Comparison of ENCODE assay signal across 8 cellular contexts in genomic region chr6:53547815-53548496, GRCh38. TPM values are rescaled to one million over a fixed set of nuclear protein-coding genes. Genes with fewer than 3 reads are reported as not detected.
DNase-seq lines count a peak whose midpoint lies in the region; ATAC-seq, FAIRE-seq and TF ChIP-seq lines count a peak whose summit lies in the region.

No MANE protein-coding gene starts in this region.

- H3K4me2 ChIP-seq in Loucy (ENCODE audit: low read depth, low read length, poor library complexity, severe bottlenecking), result peak overlapping the region; percentile 99
- H3K4me2 ChIP-seq in neural cell (ENCODE audit: low read length), result peak overlapping the region; percentile 69

- H2AFZ ChIP-seq in Loucy (ENCODE audit: low read length) (peak overlapping the region; percentile 79), neural cell (ENCODE audit: low read depth, low read length) (peak overlapping the region; percentile 52)

- TF ChIP-seq POLR2A in H54 (IDR thresholded peaks at IDR 0.05; ENCODE audit: low read depth, low read length), result peak; percentile 65

- H3K4me3 ChIP-seq in Loucy (ENCODE audit: low read length, poor library complexity, severe bottlenecking) (peak overlapping the region; percentile 73), RWPE2 (ENCODE audit: severe bottlenecking) (peak overlapping the region; percentile 61), fibroblast of villous mesenchyme (ENCODE audit: low read depth, low read length) (peak overlapping the region; percentile 83), neural cell (ENCODE audit: low read length) (peak overlapping the region; percentile 82)

- TF ChIP-seq CTCF in Loucy (conservative IDR thresholded peaks at IDR 0.05; ENCODE audit: low read length), result no peak
- TF ChIP-seq CTCF in RWPE2 (IDR thresholded peaks at IDR 0.05; ENCODE audit: poor library complexity, severe bottlenecking), result peak; percentile 19
- no peak for TF ChIP-seq CTCF in fibroblast of villous mesenchyme (IDR thresholded peaks at IDR 0.05; ENCODE audit: insufficient read depth, low read depth, low read length)
- TF ChIP-seq CTCF in neural cell (IDR thresholded peaks at IDR 0.05; ENCODE audit: poor library complexity, severe bottlenecking), result peak; percentile 39

- H3K27ac ChIP-seq in RWPE2 (ENCODE audit: poor library complexity, severe bottlenecking) (peak overlapping the region; percentile 29), neural cell (ENCODE audit: low read length) (no peak overlapping the region)

- peaks cover 15% of the 10 kb centered on the region for H4K20me1 ChIP-seq in Loucy (ENCODE audit: insufficient read depth, low read length, poor library complexity, severe bottlenecking)
- no peaks in the 10 kb centered on the region for H4K20me1 ChIP-seq in neural cell (ENCODE audit: insufficient read depth)

- H3K9me3 Mint-ChIP-seq in stimulated activated naive CD8-positive, alpha-beta T cell treated with anti-CD3 and anti-CD28 coated beads, Interleukin-15, amount 100 ng/mL, for 72 hours, result peaks cover 0 to 11% of the 10 kb centered on the region in 2 donors

- peak overlapping the region; percentile 4 to 78 for H3K27ac Mint-ChIP-seq in stimulated activated naive CD8-positive, alpha-beta T cell treated with anti-CD3 and anti-CD28 coated beads, Interleukin-15, amount 100 ng/mL, for 72 hours

- TF ChIP-seq EP300 in neural cell (conservative IDR thresholded peaks at IDR 0.05; ENCODE audit: poor library complexity, severe bottlenecking), result peak; percentile 71

- TF ChIP-seq RAD21 in neural cell (conservative IDR thresholded peaks at IDR 0.05), result no peak

- H3K9me3 ChIP-seq in Loucy (ENCODE audit: insufficient read depth, low read depth, low read length), result no peaks in the 10 kb centered on the region
- H3K9me3 ChIP-seq in RWPE2 (ENCODE audit: severe bottlenecking), result no peaks in the 10 kb centered on the region
- no peaks in the 10 kb centered on the region for H3K9me3 ChIP-seq in neural cell (ENCODE audit: low read length)

- peak overlapping the region; percentile 82 to 96 for H3K4me3 Mint-ChIP-seq in stimulated activated naive CD8-positive, alpha-beta T cell treated with anti-CD3 and anti-CD28 coated beads, Interleukin-15, amount 100 ng/mL, for 72 hours

- H3K27me3 ChIP-seq in Loucy (ENCODE audit: insufficient read depth, low read length, poor library complexity, severe bottlenecking), result no peaks in the 10 kb centered on the region
- H3K27me3 ChIP-seq in RWPE2 (ENCODE audit: insufficient read depth, poor library complexity, severe bottlenecking), result no peaks in the 10 kb centered on the region
- H3K27me3 ChIP-seq in neural cell (ENCODE audit: insufficient read depth, low read depth, low read length), result no peaks in the 10 kb centered on the region

- peaks cover 6% of the 10 kb centered on the region for H3K27me3 Mint-ChIP-seq in stimulated activated naive CD8-positive, alpha-beta T cell treated with anti-CD3 and anti-CD28 coated beads, Interleukin-15, amount 100 ng/mL, for 72 hours

- H3K36me3 ChIP-seq in Loucy (ENCODE audit: insufficient read depth, low read length) (no peaks in the 10 kb centered on the region), RWPE2 (ENCODE audit: low read depth) (peaks cover 7% of the 10 kb centered on the region; the same call in 1 of the 2 replicates), neural cell (ENCODE audit: insufficient read depth, low read length) (no peaks in the 10 kb centered on the region)

- FAIRE-seq in H54 (lab: Jason Lieb, UNC), result peak; percentile 69

- no peaks in the 10 kb centered on the region for H3F3A ChIP-seq in Loucy (ENCODE audit: low read depth)
- no peaks in the 10 kb centered on the region for H3F3A ChIP-seq in neural cell (ENCODE audit: insufficient read depth, low read length, poor library complexity, severe bottlenecking)

- no peaks in the 10 kb centered on the region for H3K9me2 ChIP-seq in Loucy (replicated peaks; ENCODE audit: low read depth, low read length)
- no peaks in the 10 kb centered on the region for H3K9me2 ChIP-seq in neural cell (ENCODE audit: insufficient read depth, low read length)

- peak; percentile 77 for ATAC-seq in RWPE2 (ENCODE audit: low read depth)
- ATAC-seq in stimulated activated naive CD8-positive, alpha-beta T cell treated with anti-CD3 and anti-CD28 coated beads, Interleukin-15, amount 100 ng/mL, for 72 hours, result peak; percentile 88

- H3K79me2 ChIP-seq in Loucy (ENCODE audit: insufficient read depth, low read length), result peaks cover 14% of the 10 kb centered on the region
- H3K79me2 ChIP-seq in neural cell (replicated peaks; ENCODE audit: insufficient read depth, low read length), result no peaks in the 10 kb centered on the region

- H3K4me1 ChIP-seq in Loucy (ENCODE audit: insufficient read depth, low read length, poor library complexity, severe bottlenecking), result peaks cover 23% of the 10 kb centered on the region
- peaks cover 12% of the 10 kb centered on the region for H3K4me1 ChIP-seq in RWPE2 (ENCODE audit: insufficient read depth, poor library complexity, severe bottlenecking)

- peak overlapping the region; percentile 69 for H3K9ac ChIP-seq in Loucy (ENCODE audit: low read depth, low read length, poor library complexity, severe bottlenecking)
- H3K9ac ChIP-seq in neural cell (ENCODE audit: low read length), result peak overlapping the region; percentile 52

- peaks cover 44% of the 10 kb centered on the region for H3K4me1 Mint-ChIP-seq in stimulated activated naive CD8-positive, alpha-beta T cell treated with anti-CD3 and anti-CD28 coated beads, Interleukin-15, amount 100 ng/mL, for 72 hours

- DNase-seq in ELF-1 (ENCODE audit: low read depth, low spot score) (peak; percentile 97), H54 (ENCODE audit: insufficient read length, low spot score) (peak; percentile 98), RWPE2 (ENCODE audit: low spot score) (peak; percentile 91), fibroblast of villous mesenchyme (ENCODE audit: low read depth) (peak; percentile 97)
- DNase-seq in activated effector memory CD4-positive, alpha-beta T cell treated with anti-CD3 and anti-CD28 coated beads, Interleukin-2, amount 50 U/mL, for 16 hours, result peak; percentile 98
- DNase-seq in stimulated activated naive CD8-positive, alpha-beta T cell treated with anti-CD3 and anti-CD28 coated beads, Interleukin-15, amount 100 ng/mL, for 72 hours, result peak; percentile 92 to 96

TF ChIP-seq in neural cell, 6 proteins besides CTCF, POLR2A, EP300 and RAD21:
- TF ChIP-seq REST (IDR thresholded peaks at IDR 0.05; ENCODE audit: borderline replicate concordance), result no peak
- TF ChIP-seq TAF1 (IDR thresholded peaks at IDR 0.05; ENCODE audit: low read depth), result no peak
- peak; percentile 46 for TF ChIP-seq SMC3 (conservative IDR thresholded peaks at IDR 0.05; ENCODE audit: poor library complexity)
- TF ChIP-seq POLR2AphosphoS5 (IDR thresholded peaks at IDR 0.05), result peak; percentile 37
- peak; percentile 91 for TF ChIP-seq MXI1 (conservative IDR thresholded peaks at IDR 0.05; ENCODE audit: poor library complexity, severe bottlenecking)

RNA-seq across cellular contexts. Expression of gene GCLC, which starts 3.1 kb away (rescaled TPM):
- 25.8 and 36.3 TPM in 2 replicates for total RNA-seq in fibroblast of villous mesenchyme
- 10.4 and 17.7 TPM in 2 replicates for polyA plus RNA-seq in neural cell
- 17.4 and 18.7 TPM in 2 replicates for polyA minus RNA-seq in neural cell

Comparison
In these comparisons a context has a peak if more than half of its experiments do, and no peak if none do; other contexts are left out.
1. CTCF ChIP-seq: peak in RWPE2 (single experiment) and neural cell (single experiment); none in Loucy (single experiment) and fibroblast of villous mesenchyme (single experiment).
2. Peak in every context shown above with its lines, with median percentiles within 50 percentile points of each other: DNase-seq and H3K4me3 ChIP-seq.